ENCODE assay signal across 8 cellular contexts in the genomic region with DNA sequence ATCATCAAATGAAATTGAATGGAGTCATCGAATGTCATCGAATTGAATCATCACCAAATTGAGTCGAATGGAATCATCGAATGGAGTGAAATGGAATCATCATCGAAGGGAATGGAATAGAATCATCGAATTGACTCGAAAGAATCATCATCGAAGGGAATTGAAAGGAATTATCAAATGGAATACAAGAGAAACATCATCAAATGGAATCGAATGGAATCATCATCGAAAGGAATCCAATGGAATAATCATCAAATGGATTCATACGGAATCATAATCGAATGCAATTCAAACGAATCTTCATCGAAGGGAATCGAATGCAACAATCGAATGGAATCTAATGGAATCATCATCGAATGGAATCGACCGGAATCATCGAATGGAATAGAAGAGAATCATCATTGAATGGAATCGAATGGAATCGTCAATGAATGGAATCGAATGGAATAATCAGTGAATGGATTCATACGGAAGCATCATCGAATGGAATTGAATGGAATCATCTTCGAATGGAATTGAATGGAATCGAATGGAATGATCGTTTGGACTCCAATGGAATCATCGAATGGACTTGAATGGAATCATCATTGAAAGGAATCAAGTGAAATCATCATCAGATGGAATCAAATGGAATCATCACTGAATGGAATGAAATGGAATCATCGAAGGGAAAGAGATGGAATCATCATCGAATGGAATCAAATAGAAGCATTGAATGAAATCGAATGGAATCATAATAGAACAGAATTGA.
A peak's percentile ranks its signal among the peaks of the same experiment; 100 is the strongest.
DNase-seq lines count a peak whose midpoint lies in the region; ATAC-seq and TF ChIP-seq lines count a peak whose summit lies in the region.
"Not testable (repeated sequence)": the region's sequence is repeated elsewhere in the genome, so short reads cannot be mapped to it uniquely, and the experiment has no call there.

No MANE protein-coding gene starts in this region.

- ATAC-seq in natural killer cell treated with Interleukin-12 subunit alpha and Interleukin-12 subunit beta and Interleukin-15 and Interleukin-18, amount 100 ng/mL, for 72 hours = not testable (repeated sequence)

- BruUV-seq in Calu3 (replicated peaks; lab: Mats Ljungman, UMichigan) = not testable (repeated sequence)

- intact Hi-C loops in Calu3 (cut with micrococcal nuclease; ENCODE audit: unreplicated experiment) = not testable (repeated sequence)

- H3K27ac Mint-ChIP-seq in Calu3 (ENCODE audit: unreplicated experiment); T-helper 2 cell treated with Interferon-gamma antibody and Interleukin-4, amounts not matched to agents 5 μg/mL and 100 μg/mL, for 36 hours; natural killer cell treated with Interleukin-12 subunit alpha and Interleukin-12 subunit beta and Interleukin-15 and Interleukin-18, amount 100 ng/mL, for 72 hours: not testable (repeated sequence)

- not testable (repeated sequence) for H3K79me2 ChIP-seq in Karpas-422 (ENCODE audit: low read length); fibroblast of lung (ENCODE audit: control insufficient read depth, insufficient read depth, low read length)

- CTCF ChIA-PET in Calu3 (lab: Charles Lee) = not testable (repeated sequence)

- not testable (repeated sequence) for H3K36me3 Mint-ChIP-seq in Calu3 (ENCODE audit: insufficient read depth, unreplicated experiment); T-helper 2 cell treated with Interferon-gamma antibody and Interleukin-4, amounts not matched to agents 5 μg/mL and 100 μg/mL, for 36 hours (ENCODE audit: low read depth)
- H3K36me3 Mint-ChIP-seq in natural killer cell treated with Interleukin-12 subunit alpha and Interleukin-12 subunit beta and Interleukin-15 and Interleukin-18, amount 100 ng/mL, for 72 hours = peaks cover 11% of the 10 kb centered on the region

- H3K4me2 ChIP-seq in Karpas-422 (ENCODE audit: low read depth, low read length, poor library complexity, severe bottlenecking); fibroblast of lung (ENCODE audit: extremely low read depth, insufficient read depth, low read length): not testable (repeated sequence)

- not testable (repeated sequence) for H3K9me2 ChIP-seq in Karpas-422 (replicated peaks; ENCODE audit: insufficient read depth, low read length)

- not testable (repeated sequence) for H3K36me3 ChIP-seq in Karpas-422 (ENCODE audit: insufficient read depth, low read length); fibroblast of lung (ENCODE audit: control insufficient read depth, insufficient read depth, low read length)

- not testable (repeated sequence) for H3K9ac ChIP-seq in Karpas-422 (ENCODE audit: low read length); fibroblast of lung (ENCODE audit: insufficient read depth, low read length)

- H3K27me3 ChIP-seq in Karpas-422 (ENCODE audit: low read length); fibroblast of lung (ENCODE audit: control insufficient read depth, insufficient read depth, low read length): not testable (repeated sequence)

- H3K9me3 ChIP-seq in Karpas-422 (ENCODE audit: low read length); fibroblast of lung (ENCODE audit: control insufficient read depth, insufficient read depth, low read depth, low read length): not testable (repeated sequence)

- not testable (repeated sequence) for H2AFZ ChIP-seq in Karpas-422 (ENCODE audit: low read length); fibroblast of lung (ENCODE audit: low read length)

- H3K9me3 Mint-ChIP-seq in Calu3 (ENCODE audit: low read depth, unreplicated experiment) = not testable (repeated sequence)
- H3K9me3 Mint-ChIP-seq in T-helper 2 cell treated with Interferon-gamma antibody and Interleukin-4, amounts not matched to agents 5 μg/mL and 100 μg/mL, for 36 hours = peaks cover 18% of the 10 kb centered on the region
- H3K9me3 Mint-ChIP-seq in natural killer cell treated with Interleukin-12 subunit alpha and Interleukin-12 subunit beta and Interleukin-15 and Interleukin-18, amount 100 ng/mL, for 72 hours = peaks cover 12% of the 10 kb centered on the region

- H3K4me1 ChIP-seq in Karpas-422 (ENCODE audit: low read length); fibroblast of lung (ENCODE audit: control insufficient read depth, extremely low read depth, insufficient read depth, low read length): not testable (repeated sequence)

- not testable (repeated sequence) for H3K4me1 Mint-ChIP-seq in Calu3 (ENCODE audit: low read depth, unreplicated experiment); T-helper 2 cell treated with Interferon-gamma antibody and Interleukin-4, amounts not matched to agents 5 μg/mL and 100 μg/mL, for 36 hours (ENCODE audit: low read depth); natural killer cell treated with Interleukin-12 subunit alpha and Interleukin-12 subunit beta and Interleukin-15 and Interleukin-18, amount 100 ng/mL, for 72 hours (ENCODE audit: low read depth in 2 of 2)

- not testable (repeated sequence) for H3K27ac ChIP-seq in Karpas-422 (ENCODE audit: low read length); fibroblast of lung (ENCODE audit: insufficient read depth, low read length)

- H4K20me1 ChIP-seq in Karpas-422 (ENCODE audit: insufficient read depth, low read depth, low read length); fibroblast of lung (ENCODE audit: control insufficient read depth, extremely low read depth, insufficient read depth, low read length): not testable (repeated sequence)

- not testable (repeated sequence) for H3K4me3 Mint-ChIP-seq in Calu3 (ENCODE audit: low read depth, unreplicated experiment); T-helper 2 cell treated with Interferon-gamma antibody and Interleukin-4, amounts not matched to agents 5 μg/mL and 100 μg/mL, for 36 hours; natural killer cell treated with Interleukin-12 subunit alpha and Interleukin-12 subunit beta and Interleukin-15 and Interleukin-18, amount 100 ng/mL, for 72 hours

- not testable (repeated sequence) for H3K27me3 Mint-ChIP-seq in Calu3 (ENCODE audit: unreplicated experiment); T-helper 2 cell treated with Interferon-gamma antibody and Interleukin-4, amounts not matched to agents 5 μg/mL and 100 μg/mL, for 36 hours (ENCODE audit: low read depth); natural killer cell treated with Interleukin-12 subunit alpha and Interleukin-12 subunit beta and Interleukin-15 and Interleukin-18, amount 100 ng/mL, for 72 hours

- not testable (repeated sequence) for TF ChIP-seq CTCF in Calu3 (IDR thresholded peaks at IDR 0.05; ENCODE audit: unreplicated experiment); cardiac fibroblast (IDR thresholded peaks at IDR 0.05; ENCODE audit: low read depth, low read length); fibroblast of lung (conservative IDR thresholded peaks at IDR 0.05 in 1 of 2, IDR thresholded peaks at IDR 0.05 in 1 of 2; ENCODE audit: low read depth in 1 of 2, low read length in 2 of 2)

- not testable (repeated sequence) for H3K4me3 ChIP-seq in Karpas-422 (ENCODE audit: low read length); cardiac fibroblast (replicated peaks in 1 of 2; ENCODE audit: low read depth in 2 of 2, low read length in 2 of 2); fibroblast of lung (replicated peaks in 1 of 4; ENCODE audit: control extremely low read depth in 1 of 4, insufficient read depth in 1 of 4, low read depth in 3 of 4, low read length in 4 of 4)

- DNase-seq in Calu3 (peak; percentile 10), Karpas-422 (peak; percentile 45), cardiac fibroblast (ENCODE audit: low read depth in 2 of 2) (peak; percentile 30 to 37), fibroblast of lung (ENCODE audit: low read depth in 2 of 2) (peak; percentile 33 to 49), iris pigment epithelial cell (ENCODE audit: low read depth) (peak; percentile 36), ureter (ENCODE audit: low spot score) (peak; percentile 64)
- DNase-seq in T-helper 2 cell treated with Interferon-gamma antibody and Interleukin-4, amounts not matched to agents 5 μg/mL and 100 μg/mL, for 36 hours (ENCODE audit: low spot score) = peak; percentile 6
- DNase-seq in natural killer cell treated with Interleukin-12 subunit alpha and Interleukin-12 subunit beta and Interleukin-15 and Interleukin-18, amount 100 ng/mL, for 72 hours (ENCODE audit: low spot score) = peak; percentile 73

Comparison
In these comparisons a context has a peak if more than half of its experiments do, and no peak if none do; other contexts are left out.
1. DNase-seq: peak in every context shown above with its lines; median percentile 73 in natural killer cell treated with Interleukin-12 subunit alpha and Interleukin-12 subunit beta and Interleukin-15 and Interleukin-18, amount 100 ng/mL, for 72 hours; 64 in ureter; 45 in Karpas-422; 41 in fibroblast of lung; 36 in iris pigment epithelial cell; 34 in cardiac fibroblast; 10 in Calu3; 6 in T-helper 2 cell treated with Interferon-gamma antibody and Interleukin-4, amounts not matched to agents 5 μg/mL and 100 μg/mL, for 36 hours.